19 cellular contexts compared by ENCODE assay signal in genomic region chr20:20491784-20492145, GRCh38.
A peak's percentile ranks its signal among the peaks of the same experiment; 100 is the strongest.
DNase-seq lines count a peak whose midpoint lies in the region; ATAC-seq and TF ChIP-seq lines count a peak whose summit lies in the region.
"Had no signal": no experiment of that assay in that cellular context is flagged by ENCODE, and none has a peak within 500 bp of the region (broad histone marks: within the 10 kb centered on the region; RNA-seq: fewer than 3 reads in every experiment).

No MANE protein-coding gene starts in this region.

- no peak for DNase-seq in activated CD4-positive, alpha-beta memory T cell treated with anti-CD3 and anti-CD28 coated beads for 36 hours
- DNase-seq in activated CD4-positive, alpha-beta memory T cell treated with anti-CD3 and anti-CD28 coated beads, Interleukin-2, amount 10 ng/mL, durations not matched to agents 7 days and 5 days = no peak
- DNase-seq in NCI-H526 treated with DMSO at 0.1 percent for 48 hours (lab: John Stamatoyannopoulos, UW) = peak; percentile 82
- no peak for DNase-seq in dorsolateral prefrontal cortex
- no peak for DNase-seq in upper lobe of left lung
- no peak for DNase-seq in lower lobe of right lung
- no peak for DNase-seq in UCSD-AML1 (lab: John Stamatoyannopoulos, UW; ENCODE audit: unreplicated experiment)
- DNase-seq: activated effector memory CD4-positive, alpha-beta T cell treated with Interleukin-2 at 50 U/mL for 16 hours; aorta; DMS79 treated with DMSO at 0.1 percent for 48 hours; effector CD4-positive, alpha-beta T cell; left ventricle myocardium superior; NCI-H1694 had no signal

- peak overlapping the region; percentile 14 for H3K4me3 Mint-ChIP-seq in activated CD4-positive, alpha-beta memory T cell treated with anti-CD3 and anti-CD28 coated beads for 36 hours
- no peak overlapping the region for H3K4me3 Mint-ChIP-seq in activated CD4-positive, alpha-beta memory T cell treated with anti-CD3 and anti-CD28 coated beads, Interleukin-2, amount 10 ng/mL, durations not matched to agents 7 days and 5 days
- H3K4me3 Mint-ChIP-seq in stimulated activated memory B cell treated with anti-CD40 and anti-IgM and Interleukin-4, amounts not matched to agents 10 μg/mL and 1 μg/mL and 100 μg/mL, for 72 hours = no peak overlapping the region
- H3K4me3 Mint-ChIP-seq: nephron had no signal

- POLR2A ChIA-PET in activated CD4-positive, alpha-beta memory T cell treated with anti-CD3 and anti-CD28 coated beads for 36 hours (lab: Charles Lee) = interaction anchor here (0.6 to 1.6 kb wide), 6 partner anchors 9 to 123 kb away, joined by 3 to 7 read pairs (median 4); no protein-coding TSS in a partner anchor
- POLR2A ChIA-PET in activated CD4-positive, alpha-beta memory T cell treated with anti-CD3 and anti-CD28 coated beads, Interleukin-2, amount 10 ng/mL, durations not matched to agents 7 days and 5 days (lab: Charles Lee) = no interaction called here

- peaks cover 24% of the 10 kb centered on the region for H3K36me3 Mint-ChIP-seq in activated CD4-positive, alpha-beta memory T cell treated with anti-CD3 and anti-CD28 coated beads for 36 hours
- peaks cover 24% of the 10 kb centered on the region for H3K36me3 Mint-ChIP-seq in activated CD4-positive, alpha-beta memory T cell treated with anti-CD3 and anti-CD28 coated beads, Interleukin-2, amount 10 ng/mL, durations not matched to agents 7 days and 5 days (ENCODE audit: low read depth)
- peaks cover 41% of the 10 kb centered on the region for H3K36me3 Mint-ChIP-seq in stimulated activated memory B cell treated with anti-CD40 and anti-IgM and Interleukin-4, amounts not matched to agents 10 μg/mL and 1 μg/mL and 100 μg/mL, for 72 hours

- H3K27ac Mint-ChIP-seq in activated CD4-positive, alpha-beta memory T cell treated with anti-CD3 and anti-CD28 coated beads for 36 hours = peak overlapping the region; percentile 99
- H3K27ac Mint-ChIP-seq in activated CD4-positive, alpha-beta memory T cell treated with anti-CD3 and anti-CD28 coated beads, Interleukin-2, amount 10 ng/mL, durations not matched to agents 7 days and 5 days = no peak overlapping the region
- peak overlapping the region; percentile 73 for H3K27ac Mint-ChIP-seq in stimulated activated memory B cell treated with anti-CD40 and anti-IgM and Interleukin-4, amounts not matched to agents 10 μg/mL and 1 μg/mL and 100 μg/mL, for 72 hours
- H3K27ac Mint-ChIP-seq: nephron had no signal

- no peak for TF ChIP-seq EP300 in upper lobe of left lung (IDR thresholded peaks at IDR 0.05)

- no peaks in the 10 kb centered on the region for H3K27me3 Mint-ChIP-seq in activated CD4-positive, alpha-beta memory T cell treated with anti-CD3 and anti-CD28 coated beads for 36 hours
- no peaks in the 10 kb centered on the region for H3K27me3 Mint-ChIP-seq in activated CD4-positive, alpha-beta memory T cell treated with anti-CD3 and anti-CD28 coated beads, Interleukin-2, amount 10 ng/mL, durations not matched to agents 7 days and 5 days
- H3K27me3 Mint-ChIP-seq in stimulated activated memory B cell treated with anti-CD40 and anti-IgM and Interleukin-4, amounts not matched to agents 10 μg/mL and 1 μg/mL and 100 μg/mL, for 72 hours = no peaks in the 10 kb centered on the region

- 88 to 94% methylated on average over 5 of the region's 5 CpGs for WGBS in upper lobe of left lung, 2 donors

- CTCF ChIA-PET in activated CD4-positive, alpha-beta memory T cell treated with anti-CD3 and anti-CD28 coated beads for 36 hours (lab: Charles Lee) = interaction anchor here (1.4 to 2.8 kb wide), 2 partner anchors 40 to 80 kb away, joined by 3 to 9 read pairs; no protein-coding TSS in a partner anchor
- CTCF ChIA-PET in activated CD4-positive, alpha-beta memory T cell treated with anti-CD3 and anti-CD28 coated beads, Interleukin-2, amount 10 ng/mL, durations not matched to agents 7 days and 5 days (lab: Charles Lee) = no interaction called here

- no peak for TF ChIP-seq POLR2A in upper lobe of left lung (IDR thresholded peaks at IDR 0.05)

- H3K9me3 ChIP-seq in upper lobe of left lung = no peaks in the 10 kb centered on the region
- H3K9me3 ChIP-seq in lower lobe of right lung = no peaks in the 10 kb centered on the region

- H3K27ac ChIP-seq in dorsolateral prefrontal cortex (peak overlapping the region in 58 of 59 donors; percentile 8 to 97 (median 89)), upper lobe of left lung (no peak overlapping the region), lower lobe of right lung (no peak overlapping the region)

- H3K36me3 ChIP-seq in upper lobe of left lung (peaks cover 7 to 77% (median 15%) of the 10 kb centered on the region in 4 donors), lower lobe of right lung (peaks cover 76% of the 10 kb centered on the region)

- H3K27me3 ChIP-seq in dorsolateral prefrontal cortex (no peaks in the 10 kb centered on the region), upper lobe of left lung (no peaks in the 10 kb centered on the region), lower lobe of right lung (ENCODE audit: low read depth) (no peaks in the 10 kb centered on the region)

- intact Hi-C loops in activated CD4-positive, alpha-beta memory T cell treated with anti-CD3 and anti-CD28 coated beads for 36 hours (cut with micrococcal nuclease) = loop anchor here (1.0 to 10.0 kb wide), 10 partner anchors 11 to 547 kb away; partner anchors contain the start of genes CFAP61, CRNKL1 and RALGAPA2
- intact Hi-C loops in dorsolateral prefrontal cortex (cut with DNase I) = loop anchor here (5.0 to 10.0 kb wide), 2 partner anchors 39 to 127 kb away; partner anchors contain the start of gene INSM1 (in 1 of the 2)
- intact Hi-C loops in lower lobe of right lung (cut with DNase I) = no loop called here

- TF ChIP-seq CTCF in dorsolateral prefrontal cortex (IDR thresholded peaks at IDR 0.05 in 54 of 56, conservative IDR thresholded peaks at IDR 0.05 in 2 of 56; ENCODE audit: low read depth in 1 of 56, partially characterized antibody in 56 of 56) = no peak
- TF ChIP-seq CTCF in upper lobe of left lung (IDR thresholded peaks at IDR 0.05) = no peak
- no peak for TF ChIP-seq CTCF in lower lobe of right lung (IDR thresholded peaks at IDR 0.05)

- peaks cover 0 to 4% (median 0%) of the 10 kb centered on the region in 4 donors for H3K4me1 ChIP-seq in upper lobe of left lung
- H3K4me1 ChIP-seq in lower lobe of right lung = no peaks in the 10 kb centered on the region

- H3K9me3 Mint-ChIP-seq in activated CD4-positive, alpha-beta memory T cell treated with anti-CD3 and anti-CD28 coated beads for 36 hours = no peaks in the 10 kb centered on the region
- H3K9me3 Mint-ChIP-seq in activated CD4-positive, alpha-beta memory T cell treated with anti-CD3 and anti-CD28 coated beads, Interleukin-2, amount 10 ng/mL, durations not matched to agents 7 days and 5 days = no peaks in the 10 kb centered on the region
- no peaks in the 10 kb centered on the region for H3K9me3 Mint-ChIP-seq in stimulated activated memory B cell treated with anti-CD40 and anti-IgM and Interleukin-4, amounts not matched to agents 10 μg/mL and 1 μg/mL and 100 μg/mL, for 72 hours

- no peak for ATAC-seq in stimulated activated memory B cell treated with anti-CD40 and anti-IgM and Interleukin-4, amounts not matched to agents 10 μg/mL and 1 μg/mL and 100 μg/mL, for 72 hours
- ATAC-seq in upper lobe of left lung (ENCODE audit: low FRiP score in 2 of 2) = no peak
- no peak for ATAC-seq in lower lobe of right lung
- ATAC-seq: esophagus mucosa, GM12878, HCT116, left ventricle myocardium superior, SK-N-SH treated with all-trans-retinoic acid at 6 μM for 48 hours had no signal

- H3K4me3 ChIP-seq in dorsolateral prefrontal cortex (peak overlapping the region in 8 of 59 donors; percentile 3 to 48 (median 30)), upper lobe of left lung (no peak overlapping the region), lower lobe of right lung (no peak overlapping the region)
- H3K4me3 ChIP-seq: GM12878 had no signal

- peaks cover 82% of the 10 kb centered on the region for H3K4me1 Mint-ChIP-seq in activated CD4-positive, alpha-beta memory T cell treated with anti-CD3 and anti-CD28 coated beads for 36 hours (ENCODE audit: low read depth)
- H3K4me1 Mint-ChIP-seq in activated CD4-positive, alpha-beta memory T cell treated with anti-CD3 and anti-CD28 coated beads, Interleukin-2, amount 10 ng/mL, durations not matched to agents 7 days and 5 days = peaks cover 39% of the 10 kb centered on the region
- peaks cover 36% of the 10 kb centered on the region for H3K4me1 Mint-ChIP-seq in stimulated activated memory B cell treated with anti-CD40 and anti-IgM and Interleukin-4, amounts not matched to agents 10 μg/mL and 1 μg/mL and 100 μg/mL, for 72 hours

Comparison
In these comparisons a context has a peak if more than half of its experiments do, and no peak if none do; other contexts are left out.
1. H3K27ac ChIP-seq: peak in dorsolateral prefrontal cortex (58 of 59); none in upper lobe of left lung (0 of 4) and lower lobe of right lung (single experiment).